Comparison of ENCODE assay signal across 21 cellular contexts in genomic region chr2:60960706-60961105, GRCh38. TPM values are rescaled to one million over a fixed set of nuclear protein-coding genes. Genes with fewer than 3 reads are reported as not detected.
DNase-seq lines count a peak whose midpoint lies in the region; ATAC-seq and TF ChIP-seq lines count a peak whose summit lies in the region.
"Had no signal": no experiment of that assay in that cellular context is flagged by ENCODE, and none has a peak within 500 bp of the region (broad histone marks: within the 10 kb centered on the region; RNA-seq: fewer than 3 reads in every experiment).

No MANE protein-coding gene starts in this region.

- H3K9me3 ChIP-seq in SU-DHL-6 (ENCODE audit: insufficient read depth, low read length) (no peaks in the 10 kb centered on the region), suprapubic skin (no peaks in the 10 kb centered on the region)
- H3K9me3 ChIP-seq: BE2C, SJSA1 had no signal

- no peaks in the 10 kb centered on the region for H3K9me3 Mint-ChIP-seq in HFFc6

- no peak for TF ChIP-seq EP300 in suprapubic skin (IDR thresholded peaks at IDR 0.05)

- ATAC-seq in foreskin keratinocyte = no peak
- ATAC-seq: HCT116, Right ventricle myocardium inferior had no signal

- TF ChIP-seq CTCF in HL-60 (IDR thresholded peaks at IDR 0.05; ENCODE audit: insufficient read depth, low read length) (no peak), SU-DHL-6 (IDR thresholded peaks at IDR 0.05; ENCODE audit: insufficient read depth, low read length, poor library complexity, severe bottlenecking) (no peak), foreskin keratinocyte (conservative IDR thresholded peaks at IDR 0.05) (no peak), suprapubic skin (IDR thresholded peaks at IDR 0.05) (no peak), HFFc6 (IDR thresholded peaks at IDR 0.05) (no peak), dorsolateral prefrontal cortex (IDR thresholded peaks at IDR 0.05 in 54 of 56, conservative IDR thresholded peaks at IDR 0.05 in 2 of 56; ENCODE audit: low read depth in 1 of 56, partially characterized antibody in 56 of 56) (no peak)

- H3K4me1 ChIP-seq in foreskin keratinocyte (peaks cover 42% of the 10 kb centered on the region), suprapubic skin (peaks cover 54% of the 10 kb centered on the region)
- H3K4me1 ChIP-seq: BE2C had no signal

- peaks cover 12% of the 10 kb centered on the region for H3K36me3 Mint-ChIP-seq in HFFc6 (ENCODE audit: low read depth)

- no peak overlapping the region for H3K4me3 Mint-ChIP-seq in HFFc6

- H4K20me1 ChIP-seq in SU-DHL-6 (ENCODE audit: low read depth, low read length) = no peaks in the 10 kb centered on the region

- H3F3A ChIP-seq in SU-DHL-6 (ENCODE audit: insufficient read depth) = peaks cover 23% of the 10 kb centered on the region

- H3K4me2 ChIP-seq in SU-DHL-6 (ENCODE audit: low read depth, low read length, poor library complexity, severe bottlenecking) = no peak overlapping the region

- H3K27ac ChIP-seq in HL-60 (replicated peaks) (0 out of 2 replicates have a peak overlapping the region, but pooled peaks have one; percentile 6), SU-DHL-6 (ENCODE audit: low read depth, low read length) (peak overlapping the region; percentile 45; the same call in 1 of the 2 replicates), foreskin keratinocyte (peak overlapping the region; percentile 84), suprapubic skin (peak overlapping the region; percentile 50), dorsolateral prefrontal cortex (no peak overlapping the region)
- H3K27ac ChIP-seq: SJSA1 had no signal

- no peak for TF ChIP-seq POLR2A in suprapubic skin (IDR thresholded peaks at IDR 0.05)

- no peaks in the 10 kb centered on the region for H3K79me2 ChIP-seq in SU-DHL-6 (ENCODE audit: insufficient read depth, low read length)

- no peak overlapping the region for H3K9ac ChIP-seq in SU-DHL-6 (ENCODE audit: low read length)

- H2AFZ ChIP-seq in SU-DHL-6 (ENCODE audit: low read depth, low read length, severe bottlenecking) = no peak overlapping the region

- no peaks in the 10 kb centered on the region for H3K27me3 Mint-ChIP-seq in HFFc6 (ENCODE audit: insufficient read depth)

- WGBS in suprapubic skin = 67% methylated on average over 1 of the region's 1 CpG

- H3K9me2 ChIP-seq in SU-DHL-6 (replicated peaks; ENCODE audit: insufficient read depth, low read length) = no peaks in the 10 kb centered on the region

- peaks cover 54% of the 10 kb centered on the region for H3K4me1 Mint-ChIP-seq in HFFc6 (ENCODE audit: low read depth)

- H3K4me3 ChIP-seq in HL-60 (replicated peaks; ENCODE audit: insufficient read depth, low read length) = no peak overlapping the region
- no peak overlapping the region for H3K4me3 ChIP-seq in SU-DHL-6 (ENCODE audit: insufficient read depth, low read length, poor library complexity, severe bottlenecking)
- no peak overlapping the region for H3K4me3 ChIP-seq in suprapubic skin
- no peak overlapping the region for H3K4me3 ChIP-seq in dorsolateral prefrontal cortex
- H3K4me3 ChIP-seq: SJSA1 had no signal

- H3K36me3 ChIP-seq in SU-DHL-6 (ENCODE audit: low read length) (no peaks in the 10 kb centered on the region), suprapubic skin (no peaks in the 10 kb centered on the region)
- H3K36me3 ChIP-seq: BE2C, SJSA1 had no signal

- no peaks in the 10 kb centered on the region for H3K27me3 ChIP-seq in HL-60 (ENCODE audit: insufficient read depth, poor library complexity, severe bottlenecking)
- H3K27me3 ChIP-seq in SU-DHL-6 (ENCODE audit: low read length) = no peaks in the 10 kb centered on the region
- no peaks in the 10 kb centered on the region for H3K27me3 ChIP-seq in foreskin keratinocyte
- no peaks in the 10 kb centered on the region for H3K27me3 ChIP-seq in suprapubic skin
- H3K27me3 ChIP-seq in dorsolateral prefrontal cortex = no peaks in the 10 kb centered on the region
- H3K27me3 ChIP-seq: BE2C, SJSA1 had no signal

- intact Hi-C loops in dorsolateral prefrontal cortex (cut with DNase I) = no loop called here

- DNase-seq in HL-60 (ENCODE audit: low read depth in 1 of 2, low spot score in 1 of 2) (no peak), foreskin keratinocyte (peak in 1 of 2 donors; percentile 35), suprapubic skin (ENCODE audit: low spot score in 2 of 2) (no peak), HFFc6 (no peak), dorsolateral prefrontal cortex (no peak)
- no peak for DNase-seq in activated CD8-positive, alpha-beta memory T cell treated with anti-CD3 and anti-CD28 coated beads, Interleukin-2, amount 50 U/mL, for 48 hours
- DNase-seq: BE2C; DMS53; GOT3; MM.1S; NCI-H1048; NCI-H1436; NCI-H187 treated with DMSO at 0.1 percent for 48 hours; NCI-H2227 treated with DMSO at 0.1 percent for 48 hours; NCI-H510A; NCI-H774; NK-92 treated with Interleukin-12 subunit alpha and Interleukin-12 subunit beta, amount 100 ng/mL, for 24 hours had no signal

- H3K27ac Mint-ChIP-seq in HFFc6 = no peak overlapping the region

RNA-seq across cellular contexts. Expression of gene PEX13, which starts 56.8 kb away (rescaled TPM):
- total RNA-seq in foreskin keratinocyte = 20.7 and 22.3 TPM in 2 replicates
- 7.0 and 8.2 TPM in 2 replicates for polyA plus RNA-seq in foreskin keratinocyte
- 10 to 100 TPM; 29.5 to 39.2 (median 34.8) TPM for total RNA-seq in suprapubic skin
- total RNA-seq in HFFc6 (2021; fragmentation: NEBNext Ultra II Directional; extraction: Animal tissue kit (Norgen Biotek cat#: 25700)) = 10 to 100 TPM; 21.2 to 24.1 (median 22.4) TPM
- total RNA-seq in dorsolateral prefrontal cortex = 10 to 100 TPM; 14.1 to 28.7 (median 21.0) TPM

RNA-seq across cellular contexts. Expression of gene PUS10, which starts 57.3 kb away (rescaled TPM):
- total RNA-seq in foreskin keratinocyte (3.1 and 3.4 TPM in 2 replicates), suprapubic skin (10 to 100 TPM in 1 of 4 donors, 1 to 10 TPM in 3; 3.3 to 14.0 (median 6.6) TPM), dorsolateral prefrontal cortex (10 to 100 TPM in 27 of 120 experiments, 1 to 10 TPM in 93; 3.8 to 15.1 (median 8.0) TPM)
- 1.1 and 1.3 TPM in 2 replicates for polyA plus RNA-seq in foreskin keratinocyte
- total RNA-seq in HFFc6 (2021; fragmentation: NEBNext Ultra II Directional; extraction: Animal tissue kit (Norgen Biotek cat#: 25700)) = 1 to 10 TPM; 4.2 to 6.1 (median 5.3) TPM

Comparison
In these comparisons a context has a peak if more than half of its experiments do, and no peak if none do; other contexts are left out.
1. H3K27ac ChIP-seq: peak in HL-60 (single experiment), SU-DHL-6 (single experiment), foreskin keratinocyte (single experiment) and suprapubic skin (single experiment); none in dorsolateral prefrontal cortex (0 of 59).